In genomic region chr12:56359851-56360767, GRCh38 we compare ENCODE assay signal across 8 cellular contexts. TPM values are rescaled to one million over a fixed set of nuclear protein-coding genes. Genes with fewer than 3 reads are reported as not detected.
DNase-seq lines count a peak whose midpoint lies in the region; ATAC-seq, FAIRE-seq and TF ChIP-seq lines count a peak whose summit lies in the region.

TSS of gene STAT2 (minus strand) at chr12:56360107. CDS start at chr12:56356571, 3,536 bp downstream.

- H3K27ac ChIP-seq in HepG2 (ENCODE audit: extremely low read length, insufficient read depth, low read length): peak within 1 kb of the TSS; percentile 83

- intact Hi-C loops in activated CD4-positive, alpha-beta memory T cell treated with anti-CD3 and anti-CD28 coated beads for 36 hours (cut with micrococcal nuclease): loop anchor here (1.0 to 5.0 kb wide), 10 partner anchors 22 to 277 kb away; partner anchors contain the start of genes ANKRD52, CS, IL23A and NABP2
- intact Hi-C loops in HepG2 (cut with micrococcal nuclease; ENCODE audit: unreplicated experiment): loop anchor here (1.0 to 2.0 kb wide), 2 partner anchors 44 to 105 kb away; no protein-coding TSS in a partner anchor

- peaks cover 19% of the 10 kb centered on the region for H3K4me1 Mint-ChIP-seq in activated CD4-positive, alpha-beta memory T cell treated with anti-CD3 and anti-CD28 coated beads for 36 hours (ENCODE audit: low read depth)

- 1% methylated on average over 32 of the region's 54 CpGs for WGBS in HepG2 (ENCODE audit: low lambda C conversion rate)

- no peak for TF ChIP-seq CTCF in HepG2 (CRISPR knock-in tag; IDR thresholded peaks at IDR 0.05)

- peak within 1 kb of the TSS; percentile 94 for H3K27ac Mint-ChIP-seq in activated CD4-positive, alpha-beta memory T cell treated with anti-CD3 and anti-CD28 coated beads for 36 hours

- TF ChIP-seq POLR2A in HepG2 (IDR thresholded peaks at IDR 0.05; ENCODE audit: insufficient read depth in 1 of 2, low read depth in 2 of 2, low read length in 2 of 2): peak; percentile 41 to 78; a peak in 3 of 4 replicates

- H3K27me3 ChIP-seq in HepG2 (ENCODE audit: control insufficient read depth in 1 of 2, insufficient read depth in 2 of 2, low read length in 2 of 2): no peaks in the 10 kb centered on the region

- no peaks in the 10 kb centered on the region for H3K27me3 Mint-ChIP-seq in activated CD4-positive, alpha-beta memory T cell treated with anti-CD3 and anti-CD28 coated beads for 36 hours

- in situ Hi-C loops in HepG2 (cut with HindIII; ENCODE audit: extremely low pct_ligation_motif_present, low pct_unique_long_range_greater_than_20kb): no loop called here

- CTCF ChIA-PET in activated CD4-positive, alpha-beta memory T cell treated with anti-CD3 and anti-CD28 coated beads for 36 hours (lab: Charles Lee): interaction anchor here (0.6 to 2.2 kb wide), 18 partner anchors 10 to 277 kb away, joined by 3 to 22 read pairs (median 4); partner anchors contain the start of genes CNPY2, IL23A, PAN2 and SMARCC2
- CTCF ChIA-PET in HepG2 (lab: Yijun Ruan, JAX; ENCODE audit: low intra/inter-chr PET ratio, low total read pairs): no interaction called here

- peaks cover 12% of the 10 kb centered on the region for H3K36me3 Mint-ChIP-seq in activated CD4-positive, alpha-beta memory T cell treated with anti-CD3 and anti-CD28 coated beads for 36 hours

- DNase-seq in CD1c-positive myeloid dendritic cell (ENCODE audit: extremely low spot score) (peak; percentile 99), NCI-H82 treated with DMSO at 0.1 percent for 48 hours (lab: John Stamatoyannopoulos, UW; ENCODE audit: unreplicated experiment) (peak; percentile 95), dermis microvascular lymphatic vessel endothelial cell (ENCODE audit: low read depth in 2 of 2) (peak; percentile 94 to 99), HepG2 (ENCODE audit: low spot score) (peak; percentile 98)
- DNase-seq in activated CD4-positive, alpha-beta memory T cell treated with anti-CD3 and anti-CD28 coated beads for 36 hours: peak; percentile 100
- peak; percentile 98 for DNase-seq in stimulated activated CD4-positive, alpha-beta T cell treated with anti-CD3 and anti-CD28 coated beads, Interleukin-4, amount 100 ng/mL, for 1 hour

- peak; percentile 19; the same call in 1 of the 2 replicates for TF ChIP-seq RAD21 in HepG2 (CRISPR knock-in tag; IDR thresholded peaks at IDR 0.05)

- no peaks in the 10 kb centered on the region for H3K9me3 Mint-ChIP-seq in activated CD4-positive, alpha-beta memory T cell treated with anti-CD3 and anti-CD28 coated beads for 36 hours

- TF ChIP-seq EP300 in HepG2 (IDR thresholded peaks at IDR 0.05; ENCODE audit: low read depth in 2 of 2, low read length in 2 of 2) (peak; percentile 11 to 65; a peak in 2 of 4 replicates), HepG2 (CRISPR knock-in tag; IDR thresholded peaks at IDR 0.05; ENCODE audit: borderline replicate concordance) (no peak; the same call in 1 of the 2 replicates)

- peak within 1 kb of the TSS; percentile 89 for H3K4me3 Mint-ChIP-seq in activated CD4-positive, alpha-beta memory T cell treated with anti-CD3 and anti-CD28 coated beads for 36 hours

- peak within 1 kb of the TSS; percentile 84 for H3K9ac ChIP-seq in HepG2 (ENCODE audit: insufficient read depth, low read depth, low read length)

- H3K79me2 ChIP-seq in HepG2 (ENCODE audit: insufficient read depth, low read length): peaks cover 21% of the 10 kb centered on the region

- H3K4me3 ChIP-seq in HepG2 (replicated peaks in 1 of 3; ENCODE audit: insufficient read depth in 1 of 3, low read depth in 2 of 3, low read length in 3 of 3): peak within 1 kb of the TSS; percentile 83 to 94 (median 87)

- H2AFZ ChIP-seq in HepG2 (ENCODE audit: low read length): peak within 1 kb of the TSS; percentile 69

- POLR2A ChIA-PET in activated CD4-positive, alpha-beta memory T cell treated with anti-CD3 and anti-CD28 coated beads for 36 hours (lab: Charles Lee): interaction anchor here (0.6 to 5.3 kb wide), 13 partner anchors 9 to 727 kb away, joined by 3 to 58 read pairs (median 6); partner anchors contain the start of genes ANKRD52, CNPY2, IL23A and PA2G4
- POLR2A ChIA-PET in HepG2 (lab: Yijun Ruan, JAX): interaction anchor here (0.5 to 7.9 kb wide), 34 partner anchors 9 to 386 kb away, joined by 3 to 81 read pairs (median 5); partner anchors contain the start of genes CNPY2, COQ10A, ESYT1 and IL23A

- no TSS peak for BruUV-seq in HepG2 (replicated peaks; lab: Mats Ljungman, UMichigan)

- peak; percentile 94 for ATAC-seq in GM19438 (IDR thresholded peaks at IDR 0.05; ENCODE audit: low read depth, unreplicated experiment)
- peak; percentile 84 for ATAC-seq in HG03575 (IDR thresholded peaks at IDR 0.05; ENCODE audit: extremely low read depth, insufficient number of reproducible peaks, low FRiP score, unreplicated experiment)
- peak; percentile 93 for ATAC-seq in HepG2

- H3K4me1 ChIP-seq in HepG2 (ENCODE audit: insufficient read depth, low read length): peaks cover 72% of the 10 kb centered on the region

- FAIRE-seq in HepG2 (lab: Jason Lieb, UNC): peak; percentile 97

- peaks cover 7 to 13% of the 10 kb centered on the region in 2 experiments for H3K36me3 ChIP-seq in HepG2 (replicated peaks in 1 of 2; ENCODE audit: control insufficient read depth in 1 of 2, insufficient read depth in 2 of 2, low read length in 2 of 2)

- H4K20me1 ChIP-seq in HepG2 (ENCODE audit: insufficient read depth, low read length): no peaks in the 10 kb centered on the region

- H3K4me2 ChIP-seq in HepG2 (ENCODE audit: low read depth, low read length): peak within 1 kb of the TSS; percentile 81

- H3K9me3 ChIP-seq in HepG2 (ENCODE audit: low read length): no peaks in the 10 kb centered on the region

TF ChIP-seq in HepG2, 621 proteins besides CTCF, POLR2A, EP300 and RAD21 (continues in another document):
- TF ChIP-seq AGO1 (IDR thresholded peaks at IDR 0.05; ENCODE audit: low read depth, low read length, poor library complexity, severe bottlenecking) (peak; percentile 57), CREB3 (CRISPR knock-in tag; IDR thresholded peaks at IDR 0.05) (0 out of 2 replicates have a peak, but pooled peaks have one; percentile 56), SALL2 (CRISPR knock-in tag; IDR thresholded peaks at IDR 0.05) (no peak; the same call in 1 of the 2 replicates), E2F1 (CRISPR knock-in tag; IDR thresholded peaks at IDR 0.05) (peak; percentile 86; the same call in 1 of the 2 replicates), ZNF740 (CRISPR knock-in tag; IDR thresholded peaks at IDR 0.05) (0 out of 2 replicates have a peak, but pooled peaks have one; percentile 41), KDM5B (CRISPR knock-in tag; IDR thresholded peaks at IDR 0.05; ENCODE audit: borderline replicate concordance) (no peak; the same call in 1 of the 2 replicates), U2AF1 (optimal IDR thresholded peaks at IDR 0.05; ENCODE audit: low read depth, low read length) (no peak), SP4 (CRISPR knock-in tag; IDR thresholded peaks at IDR 0.05) (peak; percentile 94)

RNA-seq across cellular contexts. Expression of gene STAT2, which starts in this region (rescaled TPM):
- 100 to 1,000 TPM; 125 to 139 TPM for total RNA-seq in activated CD4-positive, alpha-beta memory T cell treated with anti-CD3 and anti-CD28 coated beads for 36 hours
- total RNA-seq in dermis microvascular lymphatic vessel endothelial cell (44.3 and 63.1 TPM in 2 replicates), HepG2 (2016; rRNA removed; fragmentation: Illumina TruSeq; extraction: Trizol) (41.6 and 43.5 TPM in 2 replicates)
- total RNA-seq in HepG2 (2016; cell fraction: cytosol; rRNA removed; fragmentation: Illumina TruSeq; extraction: Trizol; ENCODE audit: low read depth): 8.2 and 10.4 TPM in 2 replicates
- total RNA-seq in HepG2 (2016; cell fraction: insoluble cytoplasmic fraction; rRNA removed; fragmentation: Illumina TruSeq; extraction: Trizol): 38.2 and 47.1 TPM in 2 replicates
- 6.1 and 7.9 TPM in 2 replicates for total RNA-seq in HepG2 (2016; cell fraction: membrane; rRNA removed; fragmentation: Illumina TruSeq; extraction: Trizol)
- 59.2 and 64.5 TPM in 2 replicates for total RNA-seq in HepG2 (2016; cell fraction: nucleus; rRNA removed; fragmentation: Illumina TruSeq; extraction: Trizol)
- 84.6 and 107 TPM in 2 replicates for polyA plus RNA-seq in HepG2 (2011; rRNA removed)
- polyA plus RNA-seq in HepG2 (2011; cell fraction: cytosol; rRNA removed): 34.2 and 40.4 TPM in 2 replicates
- polyA plus RNA-seq in HepG2 (2011; cell fraction: nucleus; rRNA removed): 316 and 363 TPM in 2 replicates
- 39.4 and 48.7 TPM in 2 replicates for polyA plus RNA-seq in HepG2 (2012)
- 0.74 and 0.92 TPM in 2 replicates for polyA plus RNA-seq in HepG2 (2016; cell fraction: cytosol; fragmentation: Illumina TruSeq; extraction: Trizol; ENCODE audit: low read depth)
- 17.0 and 20.3 TPM in 2 replicates for polyA plus RNA-seq in HepG2 (2016; cell fraction: insoluble cytoplasmic fraction; fragmentation: Illumina TruSeq; extraction: Trizol; ENCODE audit: low read depth)
- 2.5 and 2.7 TPM in 2 replicates for polyA plus RNA-seq in HepG2 (2016; cell fraction: membrane; fragmentation: Illumina TruSeq; extraction: Trizol; ENCODE audit: low read depth)
- polyA plus RNA-seq in HepG2 (2016; cell fraction: nucleus; fragmentation: Illumina TruSeq; extraction: Trizol; ENCODE audit: insufficient read depth, low read depth): 104 and 121 TPM in 2 replicates
- polyA minus RNA-seq in HepG2 (2011; rRNA and poly(A)+ RNA removed; ENCODE audit: low replicate concordance): 68.9 and 86.5 TPM in 2 replicates
- 29.2 and 34.2 TPM in 2 replicates for polyA minus RNA-seq in HepG2 (2011; cell fraction: cytosol; rRNA and poly(A)+ RNA removed)
- 182 and 240 TPM in 2 replicates for polyA minus RNA-seq in HepG2 (2011; cell fraction: nucleus; rRNA and poly(A)+ RNA removed)

Comparison
In these comparisons a context has a peak if more than half of its experiments do, and no peak if none do; other contexts are left out.
1. Peak in every context shown above with its lines: DNase-seq, ATAC-seq, H3K4me3 ChIP-seq and H3K27ac ChIP-seq.